8 cellular contexts compared by ENCODE assay signal in the genomic region with DNA sequence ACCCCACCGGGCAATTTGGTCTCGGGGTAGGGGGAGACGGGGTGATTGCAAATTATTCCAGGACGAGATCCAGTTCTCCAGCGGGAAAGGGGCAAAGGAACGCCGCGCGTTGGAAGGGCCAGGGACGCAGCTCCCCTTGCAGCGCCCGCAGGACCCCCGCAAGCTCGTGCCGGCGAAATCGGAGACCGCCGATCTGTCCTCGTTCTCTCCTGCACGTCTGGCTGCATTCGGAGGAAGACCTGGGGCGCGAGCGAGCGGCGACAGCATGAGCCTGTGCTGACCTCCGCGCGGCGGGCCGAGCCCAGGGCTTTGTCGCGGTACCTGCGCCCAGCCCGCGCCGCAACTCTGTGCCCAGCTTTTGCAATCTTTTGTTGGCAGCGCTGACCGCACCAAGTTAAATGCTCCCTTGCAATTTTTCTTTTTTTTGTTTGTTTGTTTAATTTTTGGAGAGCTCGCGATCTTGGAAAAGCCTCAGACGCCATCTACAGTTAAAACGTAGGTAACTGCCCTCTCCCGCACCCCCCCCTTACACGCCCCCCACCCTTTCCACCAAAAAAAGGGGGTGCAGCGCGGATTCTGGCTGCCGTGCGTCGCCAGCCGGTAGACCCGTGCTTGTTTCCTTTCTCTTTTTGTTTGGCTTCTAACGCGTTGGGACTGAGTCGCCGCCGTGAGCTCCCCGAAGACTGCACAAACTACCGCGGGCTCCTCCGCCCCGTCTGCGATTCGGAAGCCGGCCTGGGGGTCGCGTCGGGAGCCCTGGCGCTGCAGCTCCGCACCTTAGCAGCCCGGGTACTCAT. TPM values are rescaled to one million over a fixed set of nuclear protein-coding genes. Genes with fewer than 3 reads are reported as not detected.
DNase-seq lines count a peak whose midpoint lies in the region; ATAC-seq and TF ChIP-seq lines count a peak whose summit lies in the region.

No MANE protein-coding gene starts in this region.

- H3K27ac ChIP-seq in esophagus (ENCODE audit: low read depth in 2 of 2, low read length in 1 of 2) (peak overlapping the region; percentile 81 to 94), muscle layer of colon (ENCODE audit: low read depth, low read length) (peak overlapping the region; percentile 96), testis (peak overlapping the region; percentile 96 to 98)

- H3K4me3 ChIP-seq in NT2/D1 (ENCODE audit: insufficient read length, low read depth) (peak overlapping the region; percentile 85), esophagus (ENCODE audit: low read depth in 1 of 2, low read length in 2 of 2) (peak overlapping the region; percentile 72 to 79), muscle layer of colon (ENCODE audit: low read depth in 1 of 2, low read length in 2 of 2) (peak overlapping the region; percentile 94 to 95), testis (peak overlapping the region; percentile 85 to 95)

- peaks cover 3% of the 10 kb centered on the region for H3K4me1 ChIP-seq in NT2/D1 (ENCODE audit: insufficient read depth, insufficient read length)
- H3K4me1 ChIP-seq in esophagus (ENCODE audit: control insufficient read depth in 2 of 2, insufficient read depth in 2 of 2, low read length in 1 of 2), result peaks cover 2 to 3% of the 10 kb centered on the region in 2 donors
- H3K4me1 ChIP-seq in muscle layer of colon (ENCODE audit: insufficient read depth, low read length), result peaks cover 42% of the 10 kb centered on the region
- peaks cover 24% of the 10 kb centered on the region for H3K4me1 ChIP-seq in testis

- H3K36me3 ChIP-seq in NT2/D1 (ENCODE audit: insufficient read depth, insufficient read length, low read length) (peaks cover 10% of the 10 kb centered on the region), esophagus (ENCODE audit: control insufficient read depth in 2 of 2, insufficient read depth in 2 of 2, low read length in 1 of 2) (no peaks in the 10 kb centered on the region), muscle layer of colon (ENCODE audit: insufficient read depth, low read length) (no peaks in the 10 kb centered on the region), testis (ENCODE audit: low read depth, missing control alignments) (no peaks in the 10 kb centered on the region)

- DNase-seq in DMS53 (lab: John Stamatoyannopoulos, UW) (peak; percentile 75), NT2/D1 (ENCODE audit: low read depth, low spot score) (no peak), testis (peak; percentile 59)
- peak; percentile 64 for DNase-seq in activated T-cell treated with anti-CD3 and anti-CD28 coated beads, Interleukin-2, amount 50 U/mL, for 1 hour

- H3K9ac ChIP-seq in NT2/D1 (ENCODE audit: insufficient read length, low read depth) (peak overlapping the region; percentile 92), muscle layer of colon (ENCODE audit: low read length) (peak overlapping the region; percentile 62)

- H3K9me3 ChIP-seq in NT2/D1 (ENCODE audit: insufficient read depth, low read length) (no peaks in the 10 kb centered on the region), esophagus (ENCODE audit: control insufficient read depth in 2 of 2, insufficient read depth in 1 of 2, low read depth in 1 of 2, low read length in 1 of 2) (no peaks in the 10 kb centered on the region), muscle layer of colon (ENCODE audit: low read length) (no peaks in the 10 kb centered on the region), testis (no peaks in the 10 kb centered on the region)

- intact Hi-C loops in testis (cut with DNase I; ENCODE audit: low total_unique reads), result no loop called here

- no peak for TF ChIP-seq POLR2A in testis (IDR thresholded peaks at IDR 0.05)

- H3K27me3 ChIP-seq in NT2/D1 (ENCODE audit: insufficient read depth, insufficient read length) (no peaks in the 10 kb centered on the region), esophagus (ENCODE audit: control insufficient read depth in 1 of 2, insufficient read depth in 2 of 2, low read length in 2 of 2) (no peaks in the 10 kb centered on the region), muscle layer of colon (ENCODE audit: control insufficient read depth in 1 of 2, insufficient read depth in 2 of 2, low read length in 2 of 2) (no peaks in the 10 kb centered on the region), testis (no peaks in the 10 kb centered on the region)

- ATAC-seq in HG02973 (IDR thresholded peaks at IDR 0.05; ENCODE audit: unreplicated experiment) (peak; percentile 34), HG03095 (IDR thresholded peaks at IDR 0.05; ENCODE audit: unreplicated experiment) (no peak)

- TF ChIP-seq CTCF in testis (IDR thresholded peaks at IDR 0.05), result peak in 1 of 3 experiments; percentile 45

- 0% methylated on average over 72 of the region's 72 CpGs for WGBS in esophagus, 2 donors
- 0 to 1% methylated on average over 54 to 72 of the region's 72 CpGs for WGBS in testis, 2 donors

RNA-seq across cellular contexts. Expression of gene TRIB2, which starts 0.7 kb away (rescaled TPM):
- polyA plus RNA-seq in esophagus (10 to 100 TPM; 10.0 to 10.6 TPM), testis (ENCODE audit: insufficient read depth, low read depth, low replicate concordance) (54.9 TPM)
- 100 to 1,000 TPM; 189 to 190 TPM for total RNA-seq in testis
